1 cellular context compared by ENCODE assay signal in the genomic region with DNA sequence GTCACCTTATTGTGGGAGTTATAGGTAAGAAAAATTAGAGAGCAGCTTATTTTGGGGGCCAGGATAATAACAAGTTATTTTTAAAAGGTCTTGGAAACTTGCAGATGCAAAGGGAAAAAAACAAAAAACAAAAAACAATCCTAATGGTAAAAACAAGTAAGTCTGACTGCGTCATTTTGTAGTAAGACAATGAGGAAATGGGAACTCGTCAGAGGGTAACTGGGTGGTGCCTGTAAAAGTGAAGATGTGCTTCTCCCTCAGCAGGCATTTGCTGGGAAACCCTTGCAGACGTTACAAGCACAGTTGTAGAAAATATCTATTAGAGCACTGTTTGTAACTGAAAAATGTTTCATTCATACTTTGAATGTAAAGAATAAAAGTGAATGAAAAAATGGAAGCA.
TF ChIP-seq lines count a peak whose summit lies in the region.

No MANE protein-coding gene starts in this region.

TF ChIP-seq in HepG2, 621 proteins besides CTCF, POLR2A, EP300 and RAD21:
- TF ChIP-seq ZNF329 (CRISPR knock-in tag; IDR thresholded peaks at IDR 0.05; ENCODE audit: low read depth) (no peak), NFIB (CRISPR knock-in tag; IDR thresholded peaks at IDR 0.05; ENCODE audit: borderline replicate concordance) (no peak), MAFF (IDR thresholded peaks at IDR 0.05; ENCODE audit: low read depth, low read length) (no peak), PLRG1 (conservative IDR thresholded peaks at IDR 0.05) (no peak), NR2F6 (IDR thresholded peaks at IDR 0.05) (no peak), NR2F6 (CRISPR knock-in tag; IDR thresholded peaks at IDR 0.05) (no peak), MXD4 (CRISPR knock-in tag; IDR thresholded peaks at IDR 0.05) (no peak), ZSCAN29 (CRISPR knock-in tag; conservative IDR thresholded peaks at IDR 0.05) (no peak), ZNF777 (CRISPR knock-in tag; IDR thresholded peaks at IDR 0.05) (no peak), MED8 (CRISPR knock-in tag; IDR thresholded peaks at IDR 0.05; ENCODE audit: insufficient replicate concordance) (no peak)
- TF ChIP-seq, protein P1, sequence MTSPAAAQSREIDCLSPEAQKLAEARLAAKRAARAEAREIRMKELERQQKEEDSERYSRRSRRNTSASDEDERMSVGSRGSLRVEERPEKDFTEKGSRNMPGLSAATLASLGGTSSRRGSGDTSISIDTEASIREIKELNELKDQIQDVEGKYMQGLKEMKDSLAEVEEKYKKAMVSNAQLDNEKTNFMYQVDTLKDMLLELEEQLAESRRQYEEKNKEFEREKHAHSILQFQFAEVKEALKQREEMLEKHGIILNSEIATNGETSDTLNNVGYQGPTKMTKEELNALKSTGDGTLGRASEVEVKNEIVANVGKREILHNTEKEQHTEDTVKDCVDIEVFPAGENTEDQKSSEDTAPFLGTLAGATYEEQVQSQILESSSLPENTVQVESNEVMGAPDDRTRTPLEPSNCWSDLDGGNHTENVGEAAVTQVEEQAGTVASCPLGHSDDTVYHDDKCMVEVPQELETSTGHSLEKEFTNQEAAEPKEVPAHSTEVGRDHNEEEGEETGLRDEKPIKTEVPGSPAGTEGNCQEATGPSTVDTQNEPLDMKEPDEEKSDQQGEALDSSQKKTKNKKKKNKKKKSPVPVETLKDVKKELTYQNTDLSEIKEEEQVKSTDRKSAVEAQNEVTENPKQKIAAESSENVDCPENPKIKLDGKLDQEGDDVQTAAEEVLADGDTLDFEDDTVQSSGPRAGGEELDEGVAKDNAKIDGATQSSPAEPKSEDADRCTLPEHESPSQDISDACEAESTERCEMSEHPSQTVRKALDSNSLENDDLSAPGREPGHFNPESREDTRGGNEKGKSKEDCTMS (CRISPR knock-in tag; conservative IDR thresholded peaks at IDR 0.05): no peak
- TF ChIP-seq, protein P2, sequence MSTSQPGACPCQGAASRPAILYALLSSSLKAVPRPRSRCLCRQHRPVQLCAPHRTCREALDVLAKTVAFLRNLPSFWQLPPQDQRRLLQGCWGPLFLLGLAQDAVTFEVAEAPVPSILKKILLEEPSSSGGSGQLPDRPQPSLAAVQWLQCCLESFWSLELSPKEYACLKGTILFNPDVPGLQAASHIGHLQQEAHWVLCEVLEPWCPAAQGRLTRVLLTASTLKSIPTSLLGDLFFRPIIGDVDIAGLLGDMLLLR (CRISPR knock-in tag; IDR thresholded peaks at IDR 0.05): no peak
